ENCODE assay signal across 8 cellular contexts in the genomic region with DNA sequence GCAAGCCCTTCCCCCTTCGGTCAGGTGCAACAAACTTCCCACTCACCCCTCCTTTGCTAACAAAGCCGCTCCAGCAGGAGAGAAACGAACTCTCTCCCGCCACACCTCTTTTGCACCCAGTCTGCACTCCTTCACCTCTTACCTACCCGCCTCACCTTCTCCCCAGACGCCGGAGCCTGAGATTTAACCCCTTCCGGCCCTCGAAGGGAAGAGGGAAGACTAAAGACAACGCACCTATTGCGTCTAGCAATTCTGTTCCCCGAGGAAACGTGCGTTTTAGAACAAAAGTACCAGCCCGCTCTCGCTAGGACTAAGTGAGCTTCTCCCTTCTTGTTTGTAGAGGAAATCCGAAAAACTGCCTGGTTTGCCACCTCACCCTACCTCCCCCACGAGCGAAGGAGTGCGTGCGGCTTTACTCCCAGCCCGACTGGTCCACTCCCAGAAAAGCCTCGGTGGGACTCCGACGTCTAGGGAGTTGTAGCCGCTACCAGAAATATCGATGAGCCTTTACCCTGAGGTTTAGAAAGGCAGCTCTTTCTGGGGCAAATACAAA.
A peak's percentile ranks its signal among the peaks of the same experiment; 100 is the strongest.
DNase-seq lines count a peak whose midpoint lies in the region; ATAC-seq lines count a peak whose summit lies in the region.

No MANE protein-coding gene starts in this region.

- peak overlapping the region; percentile 91 for H3K27ac ChIP-seq in cingulate gyrus (ENCODE audit: low read depth, low read length)
- H3K27ac ChIP-seq in layer of hippocampus (ENCODE audit: low read depth, low read length), result peak overlapping the region; percentile 92

- peak; percentile 82 for DNase-seq in AG20443 (ENCODE audit: low spot score)
- DNase-seq in NCI-H345 treated with DMSO at 0.1 percent for 48 hours (lab: John Stamatoyannopoulos, UW; ENCODE audit: unreplicated experiment), result peak; percentile 89
- peak; percentile 46 to 49 for DNase-seq in activated CD4-positive, alpha-beta T cell treated with anti-CD3 and anti-CD28 coated beads for 24 hours (ENCODE audit: low read depth in 2 of 2)
- peak; percentile 47 to 49 for DNase-seq in stimulated activated CD4-positive, alpha-beta T cell treated with anti-CD3 and anti-CD28 coated beads, Interleukin-1b, Interleukin-23, amount 100 ng/mL, for 4 hours (ENCODE audit: low read depth in 2 of 2)

- no peaks in the 10 kb centered on the region for H3K27me3 ChIP-seq in layer of hippocampus (ENCODE audit: control insufficient read depth, insufficient read depth, low read length)

- ATAC-seq in GM19025 (IDR thresholded peaks at IDR 0.05; ENCODE audit: low read depth, unreplicated experiment) (peak; percentile 60), HG03196 (IDR thresholded peaks at IDR 0.05; ENCODE audit: unreplicated experiment) (peak; percentile 60)

Comparison
In these comparisons a context has a peak if more than half of its experiments do, and no peak if none do; other contexts are left out.
1. Peak in every context shown above with its lines: DNase-seq, ATAC-seq and H3K27ac ChIP-seq.